In the genomic region with DNA sequence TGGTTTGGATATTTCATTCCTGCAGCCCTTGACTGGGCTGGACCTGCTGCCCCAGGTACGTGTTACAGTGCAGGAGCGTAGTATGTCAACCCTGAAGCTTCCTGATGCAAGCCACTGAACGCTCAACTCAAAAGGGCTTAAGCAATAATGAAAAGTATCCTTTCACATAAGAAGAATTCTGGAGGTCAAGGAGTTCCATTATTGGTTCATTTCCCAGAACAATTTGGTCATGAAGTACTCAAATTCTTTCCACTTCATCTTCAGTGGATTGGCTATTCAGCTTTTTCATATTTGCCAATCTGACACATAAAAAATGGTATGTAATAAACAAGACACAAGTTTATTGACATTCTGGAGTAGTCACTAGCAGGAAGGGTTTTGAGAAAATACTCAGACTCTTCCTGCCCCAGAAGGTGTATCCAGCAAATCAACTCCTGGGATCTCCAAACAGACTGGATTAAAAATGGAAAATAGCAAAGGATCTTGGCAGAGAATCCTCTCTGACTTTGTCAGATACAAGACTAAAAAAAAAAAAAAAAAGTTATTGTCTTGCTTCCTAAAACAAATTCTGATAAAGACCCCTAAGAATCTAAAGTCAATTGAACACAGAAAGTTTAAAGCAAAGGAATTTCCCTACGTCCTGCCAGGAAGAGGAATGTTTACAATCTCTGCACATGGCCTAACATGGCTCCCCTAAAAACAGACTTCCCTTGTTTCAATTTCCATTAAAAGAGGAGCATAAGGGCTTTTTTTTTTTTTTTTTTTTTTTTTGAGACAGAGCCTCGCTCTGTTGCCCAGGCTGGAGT, we compare ENCODE assay signal across 12 cellular contexts. TPM values are rescaled to one million over a fixed set of nuclear protein-coding genes. Genes with fewer than 3 reads are reported as not detected.
A peak's percentile ranks its signal among the peaks of the same experiment; 100 is the strongest.
DNase-seq lines count a peak whose midpoint lies in the region; ATAC-seq and TF ChIP-seq lines count a peak whose summit lies in the region.
"Had no signal": no experiment of that assay in that cellular context is flagged by ENCODE, and none has a peak within 500 bp of the region (broad histone marks: within the 10 kb centered on the region; RNA-seq: fewer than 3 reads in every experiment).

No MANE protein-coding gene starts in this region.

- no peak for TF ChIP-seq POLR2A in stomach (IDR thresholded peaks at IDR 0.05)

- TF ChIP-seq CTCF in chondrocyte (IDR thresholded peaks at IDR 0.05) (no peak), left lung (IDR thresholded peaks at IDR 0.05) (no peak), stomach (IDR thresholded peaks at IDR 0.05) (no peak)

- no peaks in the 10 kb centered on the region for H3K36me3 Mint-ChIP-seq in chondrocyte (ENCODE audit: low read depth)
- H3K36me3 Mint-ChIP-seq: T-cell had no signal

- DNase-seq in GM04503 (ENCODE audit: low read depth), result peak; percentile 85
- DNase-seq in chondrocyte (ENCODE audit: low spot score), result no peak
- no peak for DNase-seq in left lung
- DNase-seq in stomach, result no peak
- no peak for DNase-seq in retina
- DNase-seq: activated CD8-positive, alpha-beta T cell treated with anti-CD3 and anti-CD28 coated beads, Interleukin-2, amount 10 ng/mL, durations not matched to agents 7 days and 5 days; activated naive CD8-positive, alpha-beta T cell treated with anti-CD3 and anti-CD28 coated beads, Interleukin-2, amount 50 U/mL, for 24 hours; NCI-H524; T-cell had no signal

- H3K27ac ChIP-seq in left lung (peak overlapping the region; percentile 66 to 85), stomach (peak overlapping the region in 4 of 5 donors; percentile 17 to 80 (median 68))

- H3K4me3 ChIP-seq in left lung (no peak overlapping the region), stomach (no peak overlapping the region)

- H3K9me3 ChIP-seq in left lung (no peaks in the 10 kb centered on the region), stomach (no peaks in the 10 kb centered on the region)

- 45 to 65% (median 60%) methylated on average over 5 of the region's 5 CpGs for WGBS in stomach, 5 donors

- H3K4me1 Mint-ChIP-seq in chondrocyte (ENCODE audit: low read depth), result peaks cover 23% of the 10 kb centered on the region
- H3K4me1 Mint-ChIP-seq: activated naive CD8-positive, alpha-beta T cell treated with anti-CD3 and anti-CD28 coated beads, Interleukin-2, amount 50 U/mL, for 24 hours; T-cell had no signal

- H3K27me3 Mint-ChIP-seq in chondrocyte (ENCODE audit: low read depth), result peaks cover 1% of the 10 kb centered on the region
- H3K27me3 Mint-ChIP-seq: activated naive CD8-positive, alpha-beta T cell treated with anti-CD3 and anti-CD28 coated beads, Interleukin-2, amount 50 U/mL, for 24 hours had no signal

- TF ChIP-seq EP300 in stomach (IDR thresholded peaks at IDR 0.05), result peak; percentile 22

- H3K36me3 ChIP-seq in left lung (no peaks in the 10 kb centered on the region), stomach (no peaks in the 10 kb centered on the region)

- no peaks in the 10 kb centered on the region for H3K9me3 Mint-ChIP-seq in chondrocyte (ENCODE audit: low read depth)
- H3K9me3 Mint-ChIP-seq: activated naive CD8-positive, alpha-beta T cell treated with anti-CD3 and anti-CD28 coated beads, Interleukin-2, amount 50 U/mL, for 24 hours; T-cell had no signal

- no peaks in the 10 kb centered on the region for H3K27me3 ChIP-seq in left lung
- H3K27me3 ChIP-seq in stomach, result no peaks in the 10 kb centered on the region

- ATAC-seq in left lung, result peak; percentile 94
- ATAC-seq in GM18867 (IDR thresholded peaks at IDR 0.05; ENCODE audit: unreplicated experiment), result no peak
- ATAC-seq in HG02610 (IDR thresholded peaks at IDR 0.05; ENCODE audit: unreplicated experiment), result no peak
- no peak for ATAC-seq in HG02981 (IDR thresholded peaks at IDR 0.05; ENCODE audit: unreplicated experiment)
- ATAC-seq: activated CD8-positive, alpha-beta T cell treated with anti-CD3 and anti-CD28 coated beads, Interleukin-2, amount 10 ng/mL, durations not matched to agents 7 days and 5 days; activated naive CD8-positive, alpha-beta T cell treated with anti-CD3 and anti-CD28 coated beads, Interleukin-2, amount 50 U/mL, for 24 hours; T-cell had no signal

- intact Hi-C loops in left lung (cut with DNase I), result loop anchor here in 1 of 2 donors (2.0 kb wide), 1 partner anchor 38 kb away; a partner anchor contains a TSS
- intact Hi-C loops in stomach (cut with DNase I; ENCODE audit: low total_unique reads), result no loop called here

- no peak overlapping the region for H3K4me3 Mint-ChIP-seq in chondrocyte (ENCODE audit: unreplicated experiment)
- H3K4me3 Mint-ChIP-seq: activated CD8-positive, alpha-beta T cell treated with anti-CD3 and anti-CD28 coated beads, Interleukin-2, amount 10 ng/mL, durations not matched to agents 7 days and 5 days; activated naive CD8-positive, alpha-beta T cell treated with anti-CD3 and anti-CD28 coated beads, Interleukin-2, amount 50 U/mL, for 24 hours; T-cell had no signal

- peak overlapping the region; percentile 87 for H3K27ac Mint-ChIP-seq in chondrocyte (ENCODE audit: unreplicated experiment)
- H3K27ac Mint-ChIP-seq: activated CD8-positive, alpha-beta T cell treated with anti-CD3 and anti-CD28 coated beads, Interleukin-2, amount 10 ng/mL, durations not matched to agents 7 days and 5 days; activated naive CD8-positive, alpha-beta T cell treated with anti-CD3 and anti-CD28 coated beads, Interleukin-2, amount 50 U/mL, for 24 hours; T-cell had no signal

- H3K4me1 ChIP-seq in left lung, result peaks cover 8 to 20% of the 10 kb centered on the region in 2 donors
- H3K4me1 ChIP-seq in stomach, result peaks cover 0 to 19% (median 7%) of the 10 kb centered on the region in 4 donors

RNA-seq across cellular contexts. Expression of a gene that starts 37.5 kb away (rescaled TPM):
- total RNA-seq in chondrocyte (110 to 218 TPM (median 205 TPM) in 3 replicates), left lung (100 to 1,000 TPM; 264 to 294 TPM), stomach (100 to 1,000 TPM in 4 of 5 donors, 10 to 100 TPM in 1; 88.3 to 531 (median 194) TPM)
- polyA plus RNA-seq in stomach, result 10 to 100 TPM; 15.7 to 62.5 (median 34.1) TPM
